Comparison of ENCODE assay signal across 14 cellular contexts in the genomic region with DNA sequence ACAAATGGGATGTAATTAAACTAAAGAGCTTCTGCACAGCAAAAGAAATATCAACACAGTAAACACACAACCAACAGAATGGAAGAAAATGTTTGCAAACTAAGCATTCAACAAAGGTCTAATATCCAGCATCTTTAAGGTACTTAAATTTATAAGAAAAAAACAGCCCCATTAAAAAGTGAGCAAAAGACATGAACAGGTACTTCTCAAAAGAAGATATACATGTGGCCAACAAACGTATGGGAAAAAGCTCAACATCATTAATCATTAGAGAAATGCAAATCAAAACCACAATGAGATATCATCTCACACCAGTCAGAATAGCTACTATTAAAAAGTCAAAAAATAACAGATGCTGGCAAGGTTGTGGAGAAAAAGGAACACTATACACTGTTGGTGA. TPM values are rescaled to one million over a fixed set of nuclear protein-coding genes. Genes with fewer than 3 reads are reported as not detected.
"Had no signal": no experiment of that assay in that cellular context is flagged by ENCODE, and none has a peak within 500 bp of the region (broad histone marks: within the 10 kb centered on the region; RNA-seq: fewer than 3 reads in every experiment).

No MANE protein-coding gene starts in this region.

RNA-seq across cellular contexts. Expression of a gene that starts 32.6 kb away (rescaled TPM):
- total RNA-seq: stomach, subcutaneous adipose tissue, suprapubic skin, temporal lobe, thoracic aorta, thyroid gland, tibial nerve, transverse colon, upper lobe of left lung, upper lobe of right lung, ureter, urinary bladder, uterus, vagina had no signal
